Comparison of ENCODE assay signal across 9 cellular contexts in the genomic region with DNA sequence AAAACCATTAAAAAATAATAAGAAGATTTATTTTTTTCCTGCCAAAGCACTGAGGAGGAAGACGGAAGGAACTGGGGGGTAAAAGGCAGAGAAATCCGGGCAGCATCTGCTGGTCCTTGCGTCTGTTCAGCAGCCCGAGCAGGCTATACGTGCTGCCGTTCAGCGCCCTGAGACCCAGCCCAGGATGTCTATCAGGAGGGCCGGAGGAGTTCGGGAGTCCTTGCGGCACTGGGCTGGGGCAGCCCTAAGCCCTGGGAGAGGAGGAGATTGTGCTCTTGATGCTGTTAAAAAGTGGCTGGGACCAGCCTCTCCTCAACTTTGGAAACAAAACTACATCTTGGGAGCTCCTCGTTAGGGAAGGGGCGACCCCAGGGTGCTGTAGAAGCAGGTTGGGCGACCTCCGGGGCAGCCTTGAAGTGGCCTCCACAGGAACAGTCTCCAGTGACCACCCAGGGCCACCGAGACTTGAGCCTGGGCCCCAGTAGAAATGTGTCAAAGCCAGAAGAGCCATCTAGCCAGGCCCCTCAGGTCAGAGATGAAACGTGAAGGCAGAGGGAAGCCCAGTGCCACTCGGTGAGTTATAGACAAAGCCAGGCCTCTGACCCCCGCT. TPM values are rescaled to one million over a fixed set of nuclear protein-coding genes. Genes with fewer than 3 reads are reported as not detected.
A peak's percentile ranks its signal among the peaks of the same experiment; 100 is the strongest.
DNase-seq lines count a peak whose midpoint lies in the region; ATAC-seq and TF ChIP-seq lines count a peak whose summit lies in the region.
"Had no signal": no experiment of that assay in that cellular context is flagged by ENCODE, and none has a peak within 500 bp of the region (broad histone marks: within the 10 kb centered on the region; RNA-seq: fewer than 3 reads in every experiment).

No MANE protein-coding gene starts in this region.

- no peaks in the 10 kb centered on the region for H3K36me3 Mint-ChIP-seq in activated CD4-positive, alpha-beta memory T cell treated with anti-CD3 and anti-CD28 coated beads for 36 hours
- no peaks in the 10 kb centered on the region for H3K36me3 Mint-ChIP-seq in nephron progenitor cell (ENCODE audit: low read depth)

- H3K9me3 ChIP-seq in right cardiac atrium (ENCODE audit: control insufficient read depth, low read length) (no peaks in the 10 kb centered on the region), smooth muscle cell (replicated peaks; ENCODE audit: low read depth) (no peaks in the 10 kb centered on the region)

- peak overlapping the region; percentile 87 for H3K27ac Mint-ChIP-seq in activated CD4-positive, alpha-beta memory T cell treated with anti-CD3 and anti-CD28 coated beads for 36 hours
- no peak overlapping the region for H3K27ac Mint-ChIP-seq in nephron progenitor cell

- H2AFZ ChIP-seq in smooth muscle cell (ENCODE audit: low read depth): no peak overlapping the region

- H3K27ac ChIP-seq in right cardiac atrium (ENCODE audit: low read length): peak overlapping the region; percentile 78
- peak overlapping the region; percentile 85 for H3K27ac ChIP-seq in smooth muscle cell (ENCODE audit: low read depth)

- H3K4me3 ChIP-seq in GM12875 (ENCODE audit: low read depth, low read length) (peak overlapping the region; percentile 58), right cardiac atrium (ENCODE audit: low read length) (no peak overlapping the region), smooth muscle cell (no peak overlapping the region)

- H3K9me3 Mint-ChIP-seq in activated CD4-positive, alpha-beta memory T cell treated with anti-CD3 and anti-CD28 coated beads for 36 hours: peaks cover 8% of the 10 kb centered on the region
- H3K9me3 Mint-ChIP-seq in nephron progenitor cell: no peaks in the 10 kb centered on the region

- intact Hi-C loops in activated CD4-positive, alpha-beta memory T cell treated with anti-CD3 and anti-CD28 coated beads for 36 hours (cut with micrococcal nuclease): no loop called here
- intact Hi-C loops in right cardiac atrium (cut with DNase I): loop anchor here in 1 of 4 donors (10.0 kb wide), 2 partner anchors 64 to 144 kb away; partner anchors contain the start of gene EIF2B2
- intact Hi-C loops in sciatic nerve (cut with DNase I): loop anchor here (10.0 kb wide), 1 partner anchor 144 kb away; no protein-coding TSS in a partner anchor

- 80% methylated on average over 18 of the region's 18 CpGs for WGBS in right cardiac atrium
- 92% methylated on average over 18 of the region's 18 CpGs for WGBS in smooth muscle cell (ENCODE audit: low lambda C conversion rate)

- CTCF ChIA-PET in activated CD4-positive, alpha-beta memory T cell treated with anti-CD3 and anti-CD28 coated beads for 36 hours (lab: Charles Lee): interaction anchor here (0.6 to 2.8 kb wide), 8 partner anchors 18 to 718 kb away, joined by 3 to 31 read pairs (median 6); partner anchors contain the start of gene RPS6KL1

- H3K36me3 ChIP-seq in smooth muscle cell (ENCODE audit: low read depth): no peaks in the 10 kb centered on the region

- H4K20me1 ChIP-seq in smooth muscle cell (ENCODE audit: low read depth): no peaks in the 10 kb centered on the region

- no peak overlapping the region for H3K4me2 ChIP-seq in smooth muscle cell

- TF ChIP-seq CTCF in GM12875 (IDR thresholded peaks at IDR 0.05; ENCODE audit: borderline replicate concordance, insufficient read depth, low read depth, low read length) (no peak), smooth muscle cell (IDR thresholded peaks at IDR 0.05; ENCODE audit: borderline replicate concordance, insufficient read depth, poor library complexity, severe bottlenecking) (no peak), nephron progenitor cell (IDR thresholded peaks at IDR 0.05) (no peak)

- H3K27me3 Mint-ChIP-seq in activated CD4-positive, alpha-beta memory T cell treated with anti-CD3 and anti-CD28 coated beads for 36 hours: no peaks in the 10 kb centered on the region
- H3K27me3 Mint-ChIP-seq in nephron progenitor cell (ENCODE audit: low read depth, poor library complexity): peaks cover 3% of the 10 kb centered on the region

- H3K27me3 ChIP-seq in right cardiac atrium (ENCODE audit: control insufficient read depth, insufficient read depth): no peaks in the 10 kb centered on the region
- H3K27me3 ChIP-seq in smooth muscle cell (ENCODE audit: low read depth): no peaks in the 10 kb centered on the region

- peaks cover 9% of the 10 kb centered on the region for H3F3A ChIP-seq in smooth muscle cell (ENCODE audit: low read depth)

- DNase-seq in activated CD4-positive, alpha-beta memory T cell treated with anti-CD3 and anti-CD28 coated beads for 36 hours: no peak
- DNase-seq in right cardiac atrium: no peak
- DNase-seq in smooth muscle cell (lab: John Stamatoyannopoulos, UW; ENCODE audit: unreplicated experiment): no peak
- no peak for DNase-seq in sciatic nerve (ENCODE audit: low spot score)
- no peak for DNase-seq in nephron progenitor cell
- DNase-seq in activated CD4-positive, CD25-positive, alpha-beta regulatory T cell (lab: John Stamatoyannopoulos, UW): no peak
- DNase-seq: NCI-H1048 had no signal

- no peaks in the 10 kb centered on the region for H3K79me2 ChIP-seq in smooth muscle cell (ENCODE audit: low read depth)

- no peak overlapping the region for H3K9ac ChIP-seq in smooth muscle cell (ENCODE audit: low read depth)

- peaks cover 26% of the 10 kb centered on the region for H3K4me1 ChIP-seq in right cardiac atrium (ENCODE audit: control insufficient read depth, insufficient read depth, low read length)
- peaks cover 4% of the 10 kb centered on the region for H3K4me1 ChIP-seq in smooth muscle cell (ENCODE audit: low read depth)

- peak overlapping the region; percentile 72 for H3K4me3 Mint-ChIP-seq in activated CD4-positive, alpha-beta memory T cell treated with anti-CD3 and anti-CD28 coated beads for 36 hours
- H3K4me3 Mint-ChIP-seq in nephron progenitor cell: no peak overlapping the region

- ATAC-seq in right cardiac atrium (no peak), HG03520 (IDR thresholded peaks at IDR 0.05; ENCODE audit: unreplicated experiment) (no peak), sciatic nerve (no peak)

- POLR2A ChIA-PET in activated CD4-positive, alpha-beta memory T cell treated with anti-CD3 and anti-CD28 coated beads for 36 hours (lab: Charles Lee): interaction anchor here (0.9 kb wide), 1 partner anchor 14 kb away, joined by 3 read pairs; the partner anchor contains the start of gene PGF

- peaks cover 39% of the 10 kb centered on the region for H3K4me1 Mint-ChIP-seq in activated CD4-positive, alpha-beta memory T cell treated with anti-CD3 and anti-CD28 coated beads for 36 hours (ENCODE audit: low read depth)
- H3K4me1 Mint-ChIP-seq in nephron progenitor cell: peaks cover 44% of the 10 kb centered on the region

RNA-seq across cellular contexts. Expression of gene PGF, which starts 14.3 kb away (rescaled TPM):
- under 1 TPM in 1 of 2 experiments, not detected in 1; 0.10 TPM for total RNA-seq in activated CD4-positive, alpha-beta memory T cell treated with anti-CD3 and anti-CD28 coated beads for 36 hours
- total RNA-seq in right cardiac atrium (1 to 10 TPM; 2.9 to 5.9 (median 4.1) TPM), smooth muscle cell (15.4 and 17.8 TPM in 2 replicates), sciatic nerve (12.4 TPM)
- polyA plus RNA-seq in right cardiac atrium (4.3 TPM), smooth muscle cell (30.6 and 32.2 TPM in 2 replicates)

RNA-seq across cellular contexts. Expression of gene RPS6KL1, which starts 18.0 kb away (rescaled TPM):
- total RNA-seq in activated CD4-positive, alpha-beta memory T cell treated with anti-CD3 and anti-CD28 coated beads for 36 hours: 1 to 10 TPM; 4.2 to 4.9 TPM
- 10 to 100 TPM; 13.9 to 20.7 (median 17.3) TPM for total RNA-seq in right cardiac atrium
- polyA plus RNA-seq in right cardiac atrium: 10.5 TPM
- 0.09 TPM in 1 of 2 replicates, not detected in the other for total RNA-seq in smooth muscle cell
- not detected in 2 replicates for polyA plus RNA-seq in smooth muscle cell
- 4.7 TPM for total RNA-seq in sciatic nerve

RNA-seq across cellular contexts. Expression of gene DLST, which starts 59.3 kb away (rescaled TPM):
- 100 to 1,000 TPM; 132 to 137 TPM for total RNA-seq in activated CD4-positive, alpha-beta memory T cell treated with anti-CD3 and anti-CD28 coated beads for 36 hours
- 100 to 1,000 TPM; 121 to 148 (median 144) TPM for total RNA-seq in right cardiac atrium
- polyA plus RNA-seq in right cardiac atrium: 87.6 TPM
- 45.1 and 46.9 TPM in 2 replicates for total RNA-seq in smooth muscle cell
- 4.9 and 7.8 TPM in 2 replicates for polyA plus RNA-seq in smooth muscle cell
- 79.6 TPM for total RNA-seq in sciatic nerve
